In genomic region chr4:150078041-150078995, GRCh38 we compare ENCODE assay signal across 8 cellular contexts. TPM values are rescaled to one million over a fixed set of nuclear protein-coding genes. Genes with fewer than 3 reads are reported as not detected.
DNase-seq lines count a peak whose midpoint lies in the region; ATAC-seq lines count a peak whose summit lies in the region.

Gene DCLK2 (plus strand): TSS chr4:150078445. CDS start chr4:150079028, 583 bp downstream.

- peak within 1 kb of the TSS; percentile 78 for H3K4me3 ChIP-seq in skeletal muscle cell (ENCODE audit: low read depth, low read length)

- POLR2A ChIA-PET in activated CD4-positive, alpha-beta T cell treated with anti-CD3 and anti-CD28 coated beads for 36 hours (lab: Charles Lee) = no interaction called here

- peak within 1 kb of the TSS; percentile 47 for H3K4me3 Mint-ChIP-seq in activated CD4-positive, alpha-beta T cell treated with anti-CD3 and anti-CD28 coated beads for 36 hours

- intact Hi-C loops in activated CD4-positive, alpha-beta T cell treated with anti-CD3 and anti-CD28 coated beads for 36 hours (cut with DNase I, micrococcal nuclease) = no loop called here

- H3K27me3 Mint-ChIP-seq in activated CD4-positive, alpha-beta T cell treated with anti-CD3 and anti-CD28 coated beads for 36 hours = peaks cover 41% of the 10 kb centered on the region

- peak; percentile 27 for DNase-seq in activated CD4-positive, alpha-beta T cell treated with anti-CD3 and anti-CD28 coated beads for 36 hours
- DNase-seq in activated CD4-positive, alpha-beta T cell treated with anti-CD3 and anti-CD28 coated beads, Interleukin-2, amount 50 U/mL, for 1 hour = no peak
- peak; percentile 54 for DNase-seq in HuH-7 (ENCODE audit: low spot score)
- peak; percentile 85 for DNase-seq in RPMI7951 (ENCODE audit: low read depth)
- peak; percentile 84 for DNase-seq in cerebellum (ENCODE audit: low spot score)
- DNase-seq in iris pigment epithelial cell (ENCODE audit: low read depth) = peak; percentile 88
- peak; percentile 63 for DNase-seq in skeletal muscle cell (ENCODE audit: low read depth)

- no peaks in the 10 kb centered on the region for H3K9me3 Mint-ChIP-seq in activated CD4-positive, alpha-beta T cell treated with anti-CD3 and anti-CD28 coated beads for 36 hours (ENCODE audit: low read depth)

- peak; percentile 39 for ATAC-seq in activated CD4-positive, alpha-beta T cell treated with anti-CD3 and anti-CD28 coated beads for 36 hours
- no peak for ATAC-seq in GM18502 (IDR thresholded peaks at IDR 0.05; ENCODE audit: poor library complexity, unreplicated experiment)

- peaks cover 3% of the 10 kb centered on the region for H3K4me1 Mint-ChIP-seq in activated CD4-positive, alpha-beta T cell treated with anti-CD3 and anti-CD28 coated beads for 36 hours

- CTCF ChIA-PET in activated CD4-positive, alpha-beta T cell treated with anti-CD3 and anti-CD28 coated beads for 36 hours (lab: Charles Lee) = no interaction called here

- no peak within 1 kb of the TSS for H3K27ac Mint-ChIP-seq in activated CD4-positive, alpha-beta T cell treated with anti-CD3 and anti-CD28 coated beads for 36 hours

- no peaks in the 10 kb centered on the region for H3K36me3 Mint-ChIP-seq in activated CD4-positive, alpha-beta T cell treated with anti-CD3 and anti-CD28 coated beads for 36 hours (ENCODE audit: low read depth)

RNA-seq across cellular contexts. Expression of gene DCLK2, which starts in this region (rescaled TPM):
- total RNA-seq in activated CD4-positive, alpha-beta T cell treated with anti-CD3 and anti-CD28 coated beads for 36 hours = not detected
- 1.7 and 4.1 TPM in 2 replicates for total RNA-seq in RPMI7951 (2014; rRNA removed; shearing (Covaris generic))
- total RNA-seq in cerebellum = 145 TPM

Comparison
In these comparisons a context has a peak if more than half of its experiments do, and no peak if none do; other contexts are left out.
1. RNA of gene DCLK2 (total RNA-seq): 145 TPM in cerebellum (single experiment); 1.7 to 4.1 TPM in RPMI7951 and not detected in activated CD4-positive, alpha-beta T cell treated with anti-CD3 and anti-CD28 coated beads for 36 hours; every median in the first group is over 10 times any median in the second.
2. Peak in DNase-seq and ATAC-seq in activated CD4-positive, alpha-beta T cell treated with anti-CD3 and anti-CD28 coated beads for 36 hours; RNA of the gene not detected or under 1 TPM.